Comparison of ENCODE assay signal across 9 cellular contexts in genomic region chr6:12049165-12049564, GRCh38. TPM values are rescaled to one million over a fixed set of nuclear protein-coding genes. Genes with fewer than 3 reads are reported as not detected.
A peak's percentile ranks its signal among the peaks of the same experiment; 100 is the strongest.
DNase-seq lines count a peak whose midpoint lies in the region; ATAC-seq, FAIRE-seq and TF ChIP-seq lines count a peak whose summit lies in the region.
"Had no signal": no experiment of that assay in that cellular context is flagged by ENCODE, and none has a peak within 500 bp of the region (broad histone marks: within the 10 kb centered on the region; RNA-seq: fewer than 3 reads in every experiment).

No MANE protein-coding gene starts in this region.

- intact Hi-C loops in CD4-positive, alpha-beta memory T cell (cut with micrococcal nuclease) = no loop called here
- intact Hi-C loops in mucosa of descending colon (cut with DNase I, micrococcal nuclease) (no loop called here), transverse colon (cut with DNase I; ENCODE audit: low total_unique reads) (no loop called here)

- no peak overlapping the region for H3K4me3 ChIP-seq in CD4-positive, alpha-beta memory T cell (ENCODE audit: low read length in 2 of 2)
- no peak overlapping the region for H3K4me3 ChIP-seq in tibial nerve
- H3K4me3 ChIP-seq in mucosa of descending colon = no peak overlapping the region
- no peak overlapping the region for H3K4me3 ChIP-seq in transverse colon

- no peaks in the 10 kb centered on the region for H3K27me3 ChIP-seq in CD4-positive, alpha-beta memory T cell (ENCODE audit: insufficient read depth, low read length)
- H3K27me3 ChIP-seq in tibial nerve = no peaks in the 10 kb centered on the region
- H3K27me3 ChIP-seq in transverse colon = no peaks in the 10 kb centered on the region

- in situ Hi-C loops in transverse colon (cut with MboI; ENCODE audit: low pct_ligation_motif_present in 1 of 4, low pct_unique_long_range_greater_than_20kb in 1 of 4, low sequenced_read_pairs in 3 of 4) = no loop called here

- no peak overlapping the region for H3K27ac ChIP-seq in CD4-positive, alpha-beta memory T cell (ENCODE audit: low read depth, low read length)
- H3K27ac ChIP-seq in tibial nerve (no peak overlapping the region), transverse colon (peak overlapping the region in 1 of 4 donors; percentile 36)

- H3K9me3 ChIP-seq in CD4-positive, alpha-beta memory T cell (ENCODE audit: control insufficient read depth in 1 of 2, low read length in 2 of 2) = no peaks in the 10 kb centered on the region
- no peaks in the 10 kb centered on the region for H3K9me3 ChIP-seq in tibial nerve
- H3K9me3 ChIP-seq in mucosa of descending colon = no peaks in the 10 kb centered on the region
- H3K9me3 ChIP-seq in transverse colon = no peaks in the 10 kb centered on the region

- no peak for TF ChIP-seq CTCF in tibial nerve (IDR thresholded peaks at IDR 0.05)
- no peak for TF ChIP-seq CTCF in mucosa of descending colon (IDR thresholded peaks at IDR 0.05)
- TF ChIP-seq CTCF in D721Med (IDR thresholded peaks at IDR 0.05; ENCODE audit: insufficient read depth, missing control alignments) = no peak
- no peak for TF ChIP-seq CTCF in transverse colon (IDR thresholded peaks at IDR 0.05)

- TF ChIP-seq POLR2A in tibial nerve (IDR thresholded peaks at IDR 0.05) = no peak
- no peak for TF ChIP-seq POLR2A in transverse colon (IDR thresholded peaks at IDR 0.05)

- no peak for DNase-seq in CD4-positive, alpha-beta memory T cell
- no peak for DNase-seq in activated CD4-positive, alpha-beta memory T cell treated with anti-CD3 and anti-CD28 coated beads, Interleukin-2, amount 10 ng/mL, durations not matched to agents 7 days and 5 days
- DNase-seq in tibial nerve (ENCODE audit: low spot score in 2 of 2) (no peak), mucosa of descending colon (no peak), D721Med (ENCODE audit: insufficient read length, low spot score) (no peak), transverse colon (no peak)
- DNase-seq: NCI-H187 treated with DMSO at 0.1 percent for 48 hours had no signal

- H3K4me1 Mint-ChIP-seq in CD4-positive, alpha-beta memory T cell = peaks cover 35 to 77% (median 55%) of the 10 kb centered on the region in 4 donors
- H3K4me1 Mint-ChIP-seq in activated CD4-positive, alpha-beta memory T cell treated with anti-CD3 and anti-CD28 coated beads, Interleukin-2, amount 10 ng/mL, durations not matched to agents 7 days and 5 days = peaks cover 61% of the 10 kb centered on the region

- peaks cover 44% of the 10 kb centered on the region for H3K4me1 ChIP-seq in CD4-positive, alpha-beta memory T cell (ENCODE audit: insufficient read depth, low read length)
- peaks cover 0 to 19% (median 9%) of the 10 kb centered on the region in 4 donors for H3K4me1 ChIP-seq in tibial nerve
- no peaks in the 10 kb centered on the region for H3K4me1 ChIP-seq in mucosa of descending colon (ENCODE audit: low read depth)
- H3K4me1 ChIP-seq in transverse colon = peaks cover 0 to 21% (median 8%) of the 10 kb centered on the region in 4 donors

- no peak for FAIRE-seq in D721Med (lab: Jason Lieb, UNC)

- peak; percentile 42 for ATAC-seq in GM19035 (IDR thresholded peaks at IDR 0.05; ENCODE audit: unreplicated experiment)
- peak; percentile 34 for ATAC-seq in HG02852 (IDR thresholded peaks at IDR 0.05; ENCODE audit: unreplicated experiment)
- no peak for ATAC-seq in mucosa of descending colon

- POLR2A ChIA-PET in CD4-positive, alpha-beta memory T cell (lab: Charles Lee; ENCODE audit: partially characterized antibody) = no interaction called here
- POLR2A ChIA-PET in activated CD4-positive, alpha-beta memory T cell treated with anti-CD3 and anti-CD28 coated beads, Interleukin-2, amount 10 ng/mL, durations not matched to agents 7 days and 5 days (lab: Charles Lee) = interaction anchor here (1.5 kb wide), 1 partner anchor 39 kb away, joined by 5 read pairs; no protein-coding TSS in a partner anchor

- TF ChIP-seq EP300 in tibial nerve (IDR thresholded peaks at IDR 0.05) = no peak
- no peak for TF ChIP-seq EP300 in transverse colon (IDR thresholded peaks at IDR 0.05; ENCODE audit: low read depth)

- 78 to 83% methylated on average over 7 of the region's 7 CpGs for WGBS in tibial nerve, 2 donors
- WGBS in transverse colon (ENCODE audit: low coverage in 1 of 2), 2 donors = 77 to 100% methylated on average over 5 to 7 of the region's 7 CpGs

- peak overlapping the region in 5 of 7 donors; percentile 60 to 84 (median 65) for H3K27ac Mint-ChIP-seq in CD4-positive, alpha-beta memory T cell
- peak overlapping the region; percentile 60 for H3K27ac Mint-ChIP-seq in activated CD4-positive, alpha-beta memory T cell treated with anti-CD3 and anti-CD28 coated beads, Interleukin-2, amount 10 ng/mL, durations not matched to agents 7 days and 5 days

- CTCF ChIA-PET in CD4-positive, alpha-beta memory T cell (lab: Charles Lee; ENCODE audit: partially characterized antibody) = no interaction called here
- CTCF ChIA-PET in activated CD4-positive, alpha-beta memory T cell treated with anti-CD3 and anti-CD28 coated beads, Interleukin-2, amount 10 ng/mL, durations not matched to agents 7 days and 5 days (lab: Charles Lee) = no interaction called here

- H3K27me3 Mint-ChIP-seq in CD4-positive, alpha-beta memory T cell = no peaks in the 10 kb centered on the region
- no peaks in the 10 kb centered on the region for H3K27me3 Mint-ChIP-seq in activated CD4-positive, alpha-beta memory T cell treated with anti-CD3 and anti-CD28 coated beads, Interleukin-2, amount 10 ng/mL, durations not matched to agents 7 days and 5 days

- no peak overlapping the region for H3K4me3 Mint-ChIP-seq in CD4-positive, alpha-beta memory T cell
- H3K4me3 Mint-ChIP-seq in activated CD4-positive, alpha-beta memory T cell treated with anti-CD3 and anti-CD28 coated beads, Interleukin-2, amount 10 ng/mL, durations not matched to agents 7 days and 5 days = no peak overlapping the region

- peaks cover 0 to 5% of the 10 kb centered on the region in 2 donors for H3K36me3 Mint-ChIP-seq in CD4-positive, alpha-beta memory T cell
- peaks cover 3% of the 10 kb centered on the region for H3K36me3 Mint-ChIP-seq in activated CD4-positive, alpha-beta memory T cell treated with anti-CD3 and anti-CD28 coated beads, Interleukin-2, amount 10 ng/mL, durations not matched to agents 7 days and 5 days (ENCODE audit: low read depth)

- no peaks in the 10 kb centered on the region for H3K9me3 Mint-ChIP-seq in CD4-positive, alpha-beta memory T cell
- no peaks in the 10 kb centered on the region for H3K9me3 Mint-ChIP-seq in activated CD4-positive, alpha-beta memory T cell treated with anti-CD3 and anti-CD28 coated beads, Interleukin-2, amount 10 ng/mL, durations not matched to agents 7 days and 5 days

- H3K36me3 ChIP-seq in CD4-positive, alpha-beta memory T cell (ENCODE audit: insufficient read depth, low read length) = no peaks in the 10 kb centered on the region
- H3K36me3 ChIP-seq in tibial nerve = no peaks in the 10 kb centered on the region
- H3K36me3 ChIP-seq in mucosa of descending colon (ENCODE audit: low read depth) = no peaks in the 10 kb centered on the region
- H3K36me3 ChIP-seq in transverse colon = no peaks in the 10 kb centered on the region

RNA-seq across cellular contexts. Expression of gene HIVEP1, which starts 37.1 kb away (rescaled TPM):
- 10 to 100 TPM; 16.6 to 17.6 TPM for total RNA-seq in CD4-positive, alpha-beta memory T cell
- polyA plus RNA-seq in CD4-positive, alpha-beta memory T cell = 1 to 10 TPM in 1 of 2 donors, under 1 TPM in 1; 0.47 to 7.2 TPM
- 10 to 100 TPM; 21.7 to 27.8 TPM for total RNA-seq in activated CD4-positive, alpha-beta memory T cell treated with anti-CD3 and anti-CD28 coated beads, Interleukin-2, amount 10 ng/mL, durations not matched to agents 7 days and 5 days
- 10 to 100 TPM; 14.9 to 30.6 (median 22.2) TPM for total RNA-seq in tibial nerve
- 10 to 100 TPM; 27.6 to 37.3 (median 35.8) TPM for total RNA-seq in mucosa of descending colon
- total RNA-seq in transverse colon = 10 to 100 TPM; 18.9 to 90.9 (median 30.5) TPM
